In the genomic region with DNA sequence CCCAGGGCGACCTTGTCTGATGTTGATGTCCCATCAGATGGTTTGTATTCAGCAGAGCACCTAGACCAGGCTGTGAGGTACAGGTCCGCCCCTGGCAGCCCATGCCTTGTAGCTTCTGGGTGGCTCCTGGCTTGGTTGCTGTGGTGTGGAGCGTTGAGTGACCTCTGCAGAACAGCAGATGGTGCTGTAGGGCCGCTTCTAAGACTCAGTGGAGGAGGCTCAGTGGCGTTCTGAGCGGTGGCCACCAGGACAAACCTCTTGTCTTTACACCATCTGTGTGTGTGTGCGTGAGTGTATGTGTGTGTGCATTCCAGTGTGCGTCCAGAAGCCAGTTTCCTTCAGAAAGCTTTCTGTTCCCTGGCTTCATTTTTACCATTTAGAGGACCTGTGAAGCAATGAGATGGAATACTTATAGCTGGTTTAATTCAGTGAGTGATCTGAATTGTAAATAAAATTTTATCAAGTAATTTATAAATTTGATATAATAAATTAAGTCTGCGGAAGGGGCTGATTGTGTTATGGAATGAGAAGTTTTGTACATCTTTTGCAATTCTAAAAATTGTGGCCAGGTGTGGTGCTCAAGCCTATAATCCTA, we compare ENCODE assay signal across 8 cellular contexts.
A peak's percentile ranks its signal among the peaks of the same experiment; 100 is the strongest.
DNase-seq lines count a peak whose midpoint lies in the region; ATAC-seq, FAIRE-seq and TF ChIP-seq lines count a peak whose summit lies in the region.

No MANE protein-coding gene starts in this region.

- BruUV-seq in K562 (replicated peaks; lab: Mats Ljungman, UMichigan) = no TSS peak

- H3K9me3 ChIP-seq in K562 (replicated peaks; ENCODE audit: control insufficient read depth, insufficient read depth, low read depth, low read length) (no peaks in the 10 kb centered on the region), smooth muscle cell (replicated peaks; ENCODE audit: low read depth) (no peaks in the 10 kb centered on the region)

- H3K4me1 ChIP-seq in K562 (replicated peaks in 1 of 2; ENCODE audit: control insufficient read depth in 2 of 2, insufficient read depth in 2 of 2, low read length in 2 of 2) (peaks cover 19 to 23% of the 10 kb centered on the region in 2 experiments; a peak in 4 of 5 replicates), smooth muscle cell (ENCODE audit: low read depth) (peaks cover 7% of the 10 kb centered on the region)

- ATAC-seq in K562 = peak; percentile 95
- no peak for ATAC-seq in GM21717 (IDR thresholded peaks at IDR 0.05; ENCODE audit: unreplicated experiment)

- peak; percentile 95 for FAIRE-seq in K562 (lab: Jason Lieb, UNC)

- CTCF ChIA-PET in K562 (lab: Yijun Ruan, JAX; ENCODE audit: low intra/inter-chr PET ratio) = interaction anchor here (0.6 to 5.2 kb wide), 8 partner anchors 106 to 680 kb away, joined by 3 to 51 read pairs (median 8); no protein-coding TSS in a partner anchor

- H3K36me3 ChIP-seq in K562 (ENCODE audit: control insufficient read depth, insufficient read depth, low read length) = no peaks in the 10 kb centered on the region
- no peaks in the 10 kb centered on the region for H3K36me3 ChIP-seq in smooth muscle cell (ENCODE audit: low read depth)

- H4K20me1 ChIP-seq in K562 (replicated peaks; ENCODE audit: control insufficient read depth, insufficient read depth, low read length) = no peaks in the 10 kb centered on the region
- peaks cover 92% of the 10 kb centered on the region for H4K20me1 ChIP-seq in smooth muscle cell (ENCODE audit: low read depth)

- no peak overlapping the region for H3K27ac ChIP-seq in K562 (ENCODE audit: extremely low read depth, low read depth, low read length)
- no peak overlapping the region for H3K27ac ChIP-seq in smooth muscle cell (ENCODE audit: low read depth)

- H3K79me2 ChIP-seq in K562 (ENCODE audit: control insufficient read depth, insufficient read depth, low read length) (no peaks in the 10 kb centered on the region), smooth muscle cell (ENCODE audit: low read depth) (peaks cover 7% of the 10 kb centered on the region)

- intact Hi-C loops in K562 (cut with micrococcal nuclease) = loop anchor here (1.0 to 2.0 kb wide), 2 partner anchors 152 to 680 kb away; no protein-coding TSS in a partner anchor

- no peak for TF ChIP-seq POLR2A in K562 (conservative IDR thresholded peaks at IDR 0.05)

- H3F3A ChIP-seq in smooth muscle cell (ENCODE audit: low read depth) = peaks cover 17% of the 10 kb centered on the region

- peak; percentile 92 to 96 for TF ChIP-seq RAD21 in K562 (CRISPR knock-in tag; conservative IDR thresholded peaks at IDR 0.05 in 1 of 2, IDR thresholded peaks at IDR 0.05 in 1 of 2)

- H3K4me3 ChIP-seq in K562 = no peak overlapping the region
- H3K4me3 ChIP-seq in smooth muscle cell = no peak overlapping the region

- 1% methylated on average over 9 of the region's 9 CpGs for WGBS in K562 (ENCODE audit: insufficient coverage, low coverage, missing lambda C conversion rate)
- 28% methylated on average over 9 of the region's 9 CpGs for WGBS in smooth muscle cell (ENCODE audit: low lambda C conversion rate)

- TF ChIP-seq CTCF in K562 (IDR thresholded peaks at IDR 0.05 in 2 of 3, conservative IDR thresholded peaks at IDR 0.05 in 1 of 3; ENCODE audit: insufficient read depth in 2 of 3, low read depth in 1 of 3, low read length in 3 of 3) (peak; percentile 98 to 99 (median 99)), smooth muscle cell (IDR thresholded peaks at IDR 0.05; ENCODE audit: borderline replicate concordance, insufficient read depth, poor library complexity, severe bottlenecking) (peak; percentile 78)

- in situ Hi-C loops in K562 (cut with MboI) = loop anchor here (10.0 kb wide), 1 partner anchor 684 kb away; no protein-coding TSS in a partner anchor

- no peaks in the 10 kb centered on the region for H3K9me1 ChIP-seq in K562 (ENCODE audit: control insufficient read depth, insufficient read depth, low read length)

- H2AFZ ChIP-seq in K562 (ENCODE audit: low read depth, low read length) (no peak overlapping the region), smooth muscle cell (ENCODE audit: low read depth) (no peak overlapping the region)

- H3K4me2 ChIP-seq in K562 (ENCODE audit: insufficient read depth, low read length) (no peak overlapping the region), smooth muscle cell (no peak overlapping the region)

- peak; percentile 66 for DNase-seq in DMS53 treated with DMSO at 0.1 percent for 48 hours (lab: John Stamatoyannopoulos, UW; ENCODE audit: unreplicated experiment)
- DNase-seq in HCEC 1CT = peak; percentile 91
- peak; percentile 50 to 51 for DNase-seq in NCI-H1930 (lab: John Stamatoyannopoulos, UW)
- DNase-seq in T-helper 1 cell = peak in 4 of 5 donors; percentile 33 to 55 (median 42)
- peak; percentile 82 to 91 (median 84) for DNase-seq in K562 (ENCODE audit: extremely low read depth in 1 of 4, low spot score in 3 of 4)
- peak in 37 of 51 donors; percentile 12 to 75 (median 46) for DNase-seq in hypothalamus (lab: John Stamatoyannopoulos, UW)
- no peak for DNase-seq in smooth muscle cell (lab: John Stamatoyannopoulos, UW; ENCODE audit: unreplicated experiment)

- TF ChIP-seq EP300 in K562 (IDR thresholded peaks at IDR 0.05; ENCODE audit: low read length) = 0 out of 2 replicates have a peak, but pooled peaks have one; percentile 31

- POLR2A ChIA-PET in K562 (lab: Yijun Ruan, JAX) = interaction anchor here (1.3 to 3.4 kb wide), 2 partner anchors 11 to 149 kb away, joined by 3 to 13 read pairs; no protein-coding TSS in a partner anchor

- no peaks in the 10 kb centered on the region; a peak in 1 of 5 replicates for H3K27me3 ChIP-seq in K562 (ENCODE audit: control insufficient read depth in 2 of 2, insufficient read depth in 2 of 2, low read length in 2 of 2)
- H3K27me3 ChIP-seq in smooth muscle cell (ENCODE audit: low read depth) = no peaks in the 10 kb centered on the region

- H3K9ac ChIP-seq in K562 (ENCODE audit: insufficient read depth in 1 of 2, low read depth in 2 of 2, low read length in 2 of 2) (no peak overlapping the region), smooth muscle cell (ENCODE audit: low read depth) (no peak overlapping the region)

TF ChIP-seq in K562, 482 proteins besides CTCF, POLR2A, EP300 and RAD21 (continues in another document):
- no peak for TF ChIP-seq TGIF2 (CRISPR knock-in tag; IDR thresholded peaks at IDR 0.05)
- TF ChIP-seq, protein P1, sequence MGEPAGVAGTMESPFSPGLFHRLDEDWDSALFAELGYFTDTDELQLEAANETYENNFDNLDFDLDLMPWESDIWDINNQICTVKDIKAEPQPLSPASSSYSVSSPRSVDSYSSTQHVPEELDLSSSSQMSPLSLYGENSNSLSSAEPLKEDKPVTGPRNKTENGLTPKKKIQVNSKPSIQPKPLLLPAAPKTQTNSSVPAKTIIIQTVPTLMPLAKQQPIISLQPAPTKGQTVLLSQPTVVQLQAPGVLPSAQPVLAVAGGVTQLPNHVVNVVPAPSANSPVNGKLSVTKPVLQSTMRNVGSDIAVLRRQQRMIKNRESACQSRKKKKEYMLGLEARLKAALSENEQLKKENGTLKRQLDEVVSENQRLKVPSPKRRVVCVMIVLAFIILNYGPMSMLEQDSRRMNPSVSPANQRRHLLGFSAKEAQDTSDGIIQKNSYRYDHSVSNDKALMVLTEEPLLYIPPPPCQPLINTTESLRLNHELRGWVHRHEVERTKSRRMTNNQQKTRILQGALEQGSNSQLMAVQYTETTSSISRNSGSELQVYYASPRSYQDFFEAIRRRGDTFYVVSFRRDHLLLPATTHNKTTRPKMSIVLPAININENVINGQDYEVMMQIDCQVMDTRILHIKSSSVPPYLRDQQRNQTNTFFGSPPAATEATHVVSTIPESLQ (CRISPR knock-in tag; IDR thresholded peaks at IDR 0.05) = no peak
- no peak for TF ChIP-seq ZBTB8A (IDR thresholded peaks at IDR 0.05; ENCODE audit: partially characterized antibody)
- no peak for TF ChIP-seq SP2 (IDR thresholded peaks at IDR 0.05; ENCODE audit: extremely low read depth, low read depth, low read length, poor library complexity, severe bottlenecking)
- no peak for TF ChIP-seq BRD9 (IDR thresholded peaks at IDR 0.05; ENCODE audit: low read depth, partially characterized antibody)
- TF ChIP-seq MEIS2 (IDR thresholded peaks at IDR 0.05; ENCODE audit: partially characterized antibody) = no peak
- no peak for TF ChIP-seq PRMT5 (CRISPR knock-in tag; IDR thresholded peaks at IDR 0.05)
- TF ChIP-seq, protein P2, sequence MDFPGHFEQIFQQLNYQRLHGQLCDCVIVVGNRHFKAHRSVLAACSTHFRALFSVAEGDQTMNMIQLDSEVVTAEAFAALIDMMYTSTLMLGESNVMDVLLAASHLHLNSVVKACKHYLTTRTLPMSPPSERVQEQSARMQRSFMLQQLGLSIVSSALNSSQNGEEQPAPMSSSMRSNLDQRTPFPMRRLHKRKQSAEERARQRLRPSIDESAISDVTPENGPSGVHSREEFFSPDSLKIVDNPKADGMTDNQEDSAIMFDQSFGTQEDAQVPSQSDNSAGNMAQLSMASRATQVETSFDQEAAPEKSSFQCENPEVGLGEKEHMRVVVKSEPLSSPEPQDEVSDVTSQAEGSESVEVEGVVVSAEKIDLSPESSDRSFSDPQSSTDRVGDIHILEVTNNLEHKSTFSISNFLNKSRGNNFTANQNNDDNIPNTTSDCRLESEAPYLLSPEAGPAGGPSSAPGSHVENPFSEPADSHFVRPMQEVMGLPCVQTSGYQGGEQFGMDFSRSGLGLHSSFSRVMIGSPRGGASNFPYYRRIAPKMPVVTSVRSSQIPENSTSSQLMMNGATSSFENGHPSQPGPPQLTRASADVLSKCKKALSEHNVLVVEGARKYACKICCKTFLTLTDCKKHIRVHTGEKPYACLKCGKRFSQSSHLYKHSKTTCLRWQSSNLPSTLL (IDR thresholded peaks at IDR 0.05) = no peak
- no peak for TF ChIP-seq COPS2 (conservative IDR thresholded peaks at IDR 0.05)
- TF ChIP-seq CXXC5 (CRISPR knock-in tag; IDR thresholded peaks at IDR 0.05) = peak; percentile 68
- TF ChIP-seq JUNB (CRISPR knock-in tag; conservative IDR thresholded peaks at IDR 0.05) = no peak
- TF ChIP-seq, protein P3, sequence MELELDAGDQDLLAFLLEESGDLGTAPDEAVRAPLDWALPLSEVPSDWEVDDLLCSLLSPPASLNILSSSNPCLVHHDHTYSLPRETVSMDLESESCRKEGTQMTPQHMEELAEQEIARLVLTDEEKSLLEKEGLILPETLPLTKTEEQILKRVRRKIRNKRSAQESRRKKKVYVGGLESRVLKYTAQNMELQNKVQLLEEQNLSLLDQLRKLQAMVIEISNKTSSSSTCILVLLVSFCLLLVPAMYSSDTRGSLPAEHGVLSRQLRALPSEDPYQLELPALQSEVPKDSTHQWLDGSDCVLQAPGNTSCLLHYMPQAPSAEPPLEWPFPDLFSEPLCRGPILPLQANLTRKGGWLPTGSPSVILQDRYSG (tag; conservative IDR thresholded peaks at IDR 0.05; ENCODE audit: low read depth) = no peak
- TF ChIP-seq ZFP30 (CRISPR knock-in tag; IDR thresholded peaks at IDR 0.05; ENCODE audit: borderline replicate concordance) = no peak
- peak in 1 of 2 experiments; percentile 19; a peak in 1 of 4 replicates for TF ChIP-seq FOXK2 (conservative IDR thresholded peaks at IDR 0.05 in 1 of 2, IDR thresholded peaks at IDR 0.05 in 1 of 2; ENCODE audit: low read depth in 2 of 2)
- no peak for TF ChIP-seq ZNF586 (CRISPR knock-in tag; conservative IDR thresholded peaks at IDR 0.05)
